22 cellular contexts compared by ENCODE assay signal in the genomic region with DNA sequence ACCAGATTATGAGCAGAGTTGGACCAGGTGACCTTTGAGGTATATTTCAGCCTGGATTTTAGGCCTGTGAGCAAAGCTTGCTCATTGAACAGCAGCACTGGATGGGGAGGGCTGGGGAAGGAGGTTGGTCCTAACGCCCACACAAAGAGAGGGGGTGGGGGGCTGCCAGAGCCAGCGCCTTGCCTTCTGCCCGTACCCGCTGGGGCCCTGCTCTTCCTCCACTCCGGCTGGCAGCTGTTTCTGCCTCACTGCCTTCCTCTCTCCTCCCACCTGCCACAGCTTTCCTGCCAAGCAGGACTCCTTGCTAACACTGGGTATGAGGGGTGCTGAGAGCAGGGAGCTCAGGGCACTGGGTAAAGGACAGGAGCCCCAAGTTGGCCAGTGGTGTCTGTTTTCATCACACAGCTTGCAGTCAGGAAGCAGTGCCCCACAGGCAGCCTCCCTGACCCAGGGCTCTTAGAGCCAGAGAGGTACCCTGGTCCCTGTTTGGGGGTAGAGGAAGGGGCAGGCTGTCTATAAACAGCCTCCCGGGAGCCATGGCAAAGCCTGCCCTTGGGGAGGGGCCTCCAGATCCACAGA. TPM values are rescaled to one million over a fixed set of nuclear protein-coding genes. Genes with fewer than 3 reads are reported as not detected.
"Had no signal": no experiment of that assay in that cellular context is flagged by ENCODE, and none has a peak within 500 bp of the region (broad histone marks: within the 10 kb centered on the region; RNA-seq: fewer than 3 reads in every experiment).

No MANE protein-coding gene starts in this region.

- H3K4me1 ChIP-seq: adrenal gland, colonic mucosa, upper lobe of right lung had no signal

- H3K9me3 ChIP-seq: adrenal gland, breast epithelium, colonic mucosa, esophagus muscularis mucosa, spleen, upper lobe of right lung had no signal

- DNase-seq: activated CD4-positive, alpha-beta T cell treated with anti-CD3 and anti-CD28 coated beads for 1 hour; activated naive CD4-positive, alpha-beta T cell; activated T-cell treated with anti-CD3 and anti-CD28 coated beads, Interleukin-2, amount 50 U/mL, for 24 hours; colonic mucosa; dorsolateral prefrontal cortex; effector memory CD8-positive, alpha-beta T cell; glutamatergic neuron; islet precursor cell; left cardiac atrium; naive B cell; nucleus accumbens; spleen; stimulated activated CD4-positive, alpha-beta T cell treated with anti-CD3 and anti-CD28 coated beads, Interleukin-4, amount 100 ng/mL, for 1 hour; stimulated activated naive CD4-positive, alpha-beta T cell; T-helper 9 cell; upper lobe of right lung had no signal

- H3K36me3 ChIP-seq: adrenal gland, breast epithelium, colonic mucosa, esophagus muscularis mucosa, spleen, upper lobe of right lung had no signal

- H3K27ac ChIP-seq: adrenal gland, breast epithelium, colonic mucosa, dorsolateral prefrontal cortex, esophagus muscularis mucosa, spleen, upper lobe of right lung had no signal

- ATAC-seq: activated T-helper 17 cell treated with anti-CD3 and anti-CD28 coated beads, Interleukin-2, amount 50 U/mL, for 72 hours; effector memory CD8-positive, alpha-beta T cell; upper lobe of right lung had no signal

- H3K27me3 ChIP-seq: colonic mucosa had no signal

- H3K4me3 ChIP-seq: adrenal gland, breast epithelium, colonic mucosa, dorsolateral prefrontal cortex, esophagus muscularis mucosa, lung, spleen, upper lobe of right lung had no signal

RNA-seq across cellular contexts. Expression of gene NALF2, which starts 6.1 kb away (rescaled TPM):
- total RNA-seq: subcutaneous adipose tissue, upper lobe of right lung had no signal
